29 cellular contexts compared by ENCODE assay signal in genomic region chr12:63790608-63790945, GRCh38.
"Had no signal": no experiment of that assay in that cellular context is flagged by ENCODE, and none has a peak within 500 bp of the region (broad histone marks: within the 10 kb centered on the region; RNA-seq: fewer than 3 reads in every experiment).

No MANE protein-coding gene starts in this region.

- H3K27ac Mint-ChIP-seq: activated CD8-positive, alpha-beta T cell treated with anti-CD3 and anti-CD28 coated beads for 36 hours; activated naive CD4-positive, alpha-beta T cell treated with anti-CD3 and anti-CD28 coated beads, Interleukin-2, amount 10 ng/mL, durations not matched to agents 7 days and 5 days; activated naive CD4-positive, alpha-beta T cell treated with anti-CD3 and anti-CD28 coated beads, Interleukin-2, amount 50 U/mL, for 72 hours; activated naive CD8-positive, alpha-beta T cell treated with anti-CD3 and anti-CD28 coated beads, Interleukin-2, amount 10 ng/mL, durations not matched to agents 7 days and 5 days; brain; dendritic cell treated with granulocyte-macrophage colony-stimulating factor and Interleukin-4, amounts not matched to agents 40 ng/mL and 50 ng/mL, for 4 days; endodermal cell had no signal

- H3K36me3 ChIP-seq: breast epithelium had no signal

- H3K9me3 ChIP-seq: ascending aorta, breast epithelium, gastrocnemius medialis, heart left ventricle had no signal

- H3K9me3 Mint-ChIP-seq: activated CD8-positive, alpha-beta T cell treated with anti-CD3 and anti-CD28 coated beads for 36 hours; activated naive CD4-positive, alpha-beta T cell treated with anti-CD3 and anti-CD28 coated beads, Interleukin-2, amount 10 ng/mL, durations not matched to agents 7 days and 5 days; activated naive CD4-positive, alpha-beta T cell treated with anti-CD3 and anti-CD28 coated beads, Interleukin-2, amount 50 U/mL, for 72 hours; activated naive CD8-positive, alpha-beta T cell treated with anti-CD3 and anti-CD28 coated beads, Interleukin-2, amount 10 ng/mL, durations not matched to agents 7 days and 5 days; activated T-cell treated with anti-CD3 and anti-CD28 coated beads, Interleukin-2, amount 50 U/mL, for 4 hours; brain; dendritic cell treated with granulocyte-macrophage colony-stimulating factor and Interleukin-4, amounts not matched to agents 40 ng/mL and 50 ng/mL, for 4 days; endodermal cell had no signal

- H3K27me3 Mint-ChIP-seq: activated CD8-positive, alpha-beta T cell treated with anti-CD3 and anti-CD28 coated beads for 36 hours; activated naive CD4-positive, alpha-beta T cell treated with anti-CD3 and anti-CD28 coated beads, Interleukin-2, amount 10 ng/mL, durations not matched to agents 7 days and 5 days; activated naive CD8-positive, alpha-beta T cell treated with anti-CD3 and anti-CD28 coated beads, Interleukin-2, amount 10 ng/mL, durations not matched to agents 7 days and 5 days; brain; dendritic cell treated with granulocyte-macrophage colony-stimulating factor and Interleukin-4, amounts not matched to agents 40 ng/mL and 50 ng/mL, for 4 days had no signal

- H3K4me1 Mint-ChIP-seq: activated naive CD4-positive, alpha-beta T cell treated with anti-CD3 and anti-CD28 coated beads, Interleukin-2, amount 10 ng/mL, durations not matched to agents 7 days and 5 days; activated naive CD8-positive, alpha-beta T cell treated with anti-CD3 and anti-CD28 coated beads, Interleukin-2, amount 10 ng/mL, durations not matched to agents 7 days and 5 days had no signal

- ATAC-seq: activated CD8-positive, alpha-beta T cell treated with anti-CD3 and anti-CD28 coated beads for 36 hours; activated naive CD4-positive, alpha-beta T cell treated with anti-CD3 and anti-CD28 coated beads, Interleukin-2, amount 50 U/mL, for 72 hours; activated T-cell treated with anti-CD3 and anti-CD28 coated beads, Interleukin-2, amount 50 U/mL, for 4 hours; esophagus mucosa; gastrocnemius medialis; heart left ventricle had no signal

- H3K27ac ChIP-seq: ascending aorta, breast epithelium, cardiac muscle cell, coronary artery, dorsolateral prefrontal cortex, gastrocnemius medialis, heart left ventricle had no signal

- H3K27me3 ChIP-seq: ascending aorta, breast epithelium, cardiac muscle cell, dorsolateral prefrontal cortex, gastrocnemius medialis, heart left ventricle had no signal

- H3K4me1 ChIP-seq: ascending aorta, breast epithelium, gastrocnemius medialis, heart left ventricle had no signal

- DNase-seq: activated CD4-positive, alpha-beta T cell treated with anti-CD3 and anti-CD28 coated beads for 4 hours; activated CD4-positive, alpha-beta T cell treated with anti-CD3 and anti-CD28 coated beads, Interleukin-2, amount 50 U/mL, for 1 hour; activated CD4-positive, alpha-beta T cell treated with anti-CD3 and anti-CD28 coated beads, Interleukin-2, amount 50 U/mL, for 48 hours; activated CD4-positive, CD25-positive, alpha-beta regulatory T cell; activated CD4-positive, CD25-positive, alpha-beta regulatory T cell treated with anti-CD3 and anti-CD28 coated beads, Interleukin-2, amount 50 U/mL, for 72 hours; activated CD8-positive, alpha-beta memory T cell treated with anti-CD3 and anti-CD28 coated beads for 24 hours; activated CD8-positive, alpha-beta T cell treated with anti-CD3 and anti-CD28 coated beads for 36 hours; activated gamma-delta T cell; activated naive CD4-positive, alpha-beta T cell; activated naive CD4-positive, alpha-beta T cell treated with anti-CD3 and anti-CD28 coated beads, Interleukin-2, amount 10 ng/mL, durations not matched to agents 7 days and 5 days; activated naive CD8-positive, alpha-beta T cell treated with anti-CD3 and anti-CD28 coated beads, Interleukin-2, amount 10 ng/mL, durations not matched to agents 7 days and 5 days; activated T-cell treated with anti-CD3 and anti-CD28 coated beads, Interleukin-2, amount 50 U/mL, for 4 hours; central memory CD4-positive, alpha-beta T cell; dorsolateral prefrontal cortex; effector memory CD4-positive, alpha-beta T cell; endodermal cell; foreskin fibroblast; gastrocnemius medialis; glutamatergic neuron; heart left ventricle; T-helper 2 cell had no signal

- H3K4me3 Mint-ChIP-seq: activated CD8-positive, alpha-beta T cell treated with anti-CD3 and anti-CD28 coated beads for 36 hours; activated naive CD4-positive, alpha-beta T cell treated with anti-CD3 and anti-CD28 coated beads, Interleukin-2, amount 10 ng/mL, durations not matched to agents 7 days and 5 days; activated naive CD8-positive, alpha-beta T cell treated with anti-CD3 and anti-CD28 coated beads, Interleukin-2, amount 10 ng/mL, durations not matched to agents 7 days and 5 days; activated T-cell treated with anti-CD3 and anti-CD28 coated beads, Interleukin-2, amount 50 U/mL, for 4 hours; brain; dendritic cell treated with granulocyte-macrophage colony-stimulating factor and Interleukin-4, amounts not matched to agents 40 ng/mL and 50 ng/mL, for 4 days; endodermal cell had no signal

- H3K4me3 ChIP-seq: ascending aorta, breast epithelium, cardiac muscle cell, coronary artery, dorsolateral prefrontal cortex, gastrocnemius medialis, heart left ventricle had no signal
